13 cellular contexts compared by ENCODE assay signal in the genomic region with DNA sequence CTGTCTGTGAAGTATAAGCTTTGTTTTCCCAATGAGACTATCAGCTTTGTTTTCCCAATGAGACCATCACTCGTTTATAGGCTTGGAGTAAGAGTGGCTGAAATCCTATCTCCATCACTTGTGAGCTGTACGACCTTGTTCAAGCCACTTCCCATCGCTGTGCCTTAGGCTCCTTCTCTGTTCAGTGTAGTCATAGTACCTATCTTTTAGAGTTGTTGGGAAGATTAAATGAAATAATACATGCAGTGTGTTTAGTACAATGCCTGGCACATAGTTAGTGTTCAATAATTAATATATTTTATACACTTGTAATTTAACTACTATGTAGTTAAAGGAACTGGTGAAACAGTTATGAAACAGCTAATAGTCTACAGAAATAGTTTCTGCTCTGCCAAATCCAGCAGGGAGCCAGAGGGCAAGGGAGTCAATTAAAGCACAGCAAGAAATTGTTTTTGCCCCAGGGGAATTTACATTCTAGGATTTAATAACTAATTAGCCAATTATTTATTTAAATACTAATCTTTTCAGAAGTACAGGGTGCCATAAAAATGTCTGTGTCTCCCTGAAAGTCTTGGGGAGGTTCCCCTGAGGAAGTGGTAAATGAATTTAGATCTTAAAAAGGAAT.
DNase-seq lines count a peak whose midpoint lies in the region; ATAC-seq lines count a peak whose summit lies in the region.
"Had no signal": no experiment of that assay in that cellular context is flagged by ENCODE, and none has a peak within 500 bp of the region (broad histone marks: within the 10 kb centered on the region; RNA-seq: fewer than 3 reads in every experiment).

No MANE protein-coding gene starts in this region.

- H3K9ac ChIP-seq in HUES6 (ENCODE audit: low read length) = peak overlapping the region; percentile 19

- intact Hi-C loops in CD4-positive, alpha-beta memory T cell (cut with micrococcal nuclease) = loop anchor here (5.0 kb wide), 2 partner anchors 53 to 77 kb away; no protein-coding TSS in a partner anchor
- intact Hi-C loops in naive thymus-derived CD4-positive, alpha-beta T cell (cut with micrococcal nuclease) = loop anchor here in 1 of 2 donors (5.0 to 10.0 kb wide), 2 partner anchors 50 to 108 kb away; no protein-coding TSS in a partner anchor

- H3K36me3 Mint-ChIP-seq in CD4-positive, alpha-beta memory T cell = no peaks in the 10 kb centered on the region
- H3K36me3 Mint-ChIP-seq in naive thymus-derived CD4-positive, alpha-beta T cell = peaks cover 0 to 20% (median 0%) of the 10 kb centered on the region in 5 donors

- no peak overlapping the region for H3K27ac ChIP-seq in CD4-positive, alpha-beta memory T cell (ENCODE audit: low read depth, low read length)
- no peak overlapping the region for H3K27ac ChIP-seq in HUES6 (ENCODE audit: low read depth, low read length)
- H3K27ac ChIP-seq in naive thymus-derived CD4-positive, alpha-beta T cell (ENCODE audit: low read depth, low read length) = no peak overlapping the region
- H3K27ac ChIP-seq: prostate gland had no signal

- POLR2A ChIA-PET in CD4-positive, alpha-beta memory T cell (lab: Charles Lee; ENCODE audit: partially characterized antibody) = interaction anchor here (1.6 to 3.5 kb wide), 6 partner anchors 26 to 356 kb away, joined by 4 to 75 read pairs (median 10); partner anchors contain the start of gene IVNS1ABP
- POLR2A ChIA-PET in naive thymus-derived CD4-positive, alpha-beta T cell (lab: Charles Lee) = interaction anchor here (1.2 to 2.8 kb wide), 3 partner anchors 13 to 356 kb away, joined by 6 to 8 read pairs (median 8); no protein-coding TSS in a partner anchor

- no peaks in the 10 kb centered on the region for H3K9me3 ChIP-seq in CD4-positive, alpha-beta memory T cell (ENCODE audit: control insufficient read depth in 1 of 2, low read length in 2 of 2)
- no peaks in the 10 kb centered on the region for H3K9me3 ChIP-seq in HUES6 (ENCODE audit: control insufficient read depth, insufficient read depth, low read depth, low read length)
- H3K9me3 ChIP-seq in naive thymus-derived CD4-positive, alpha-beta T cell (ENCODE audit: control insufficient read depth in 2 of 3, low read length in 3 of 3) = no peaks in the 10 kb centered on the region
- H3K9me3 ChIP-seq: prostate gland had no signal

- no peak overlapping the region for H3K4me3 Mint-ChIP-seq in CD4-positive, alpha-beta memory T cell
- H3K4me3 Mint-ChIP-seq in naive thymus-derived CD4-positive, alpha-beta T cell = no peak overlapping the region
- H3K4me3 Mint-ChIP-seq: B cell had no signal

- peaks cover 27% of the 10 kb centered on the region for H3K4me1 ChIP-seq in CD4-positive, alpha-beta memory T cell (ENCODE audit: insufficient read depth, low read length)
- H3K4me1 ChIP-seq in HUES6 (ENCODE audit: control insufficient read depth, insufficient read depth, low read length) = peaks cover 3% of the 10 kb centered on the region; the same call in 1 of the 2 replicates
- peaks cover 0 to 5% of the 10 kb centered on the region in 2 donors for H3K4me1 ChIP-seq in naive thymus-derived CD4-positive, alpha-beta T cell (ENCODE audit: control insufficient read depth in 2 of 2, insufficient read depth in 2 of 2, low read length in 2 of 2)
- H3K4me1 ChIP-seq: prostate gland had no signal

- peaks cover 31 to 43% (median 33%) of the 10 kb centered on the region in 4 donors for H3K4me1 Mint-ChIP-seq in CD4-positive, alpha-beta memory T cell
- peaks cover 13 to 39% (median 32%) of the 10 kb centered on the region in 7 donors for H3K4me1 Mint-ChIP-seq in naive thymus-derived CD4-positive, alpha-beta T cell

- no peaks in the 10 kb centered on the region for H3K36me3 ChIP-seq in CD4-positive, alpha-beta memory T cell (ENCODE audit: insufficient read depth, low read length)
- no peaks in the 10 kb centered on the region for H3K36me3 ChIP-seq in HUES6 (ENCODE audit: control insufficient read depth, insufficient read depth, low read length)
- H3K36me3 ChIP-seq in naive thymus-derived CD4-positive, alpha-beta T cell (ENCODE audit: control insufficient read depth in 2 of 3, insufficient read depth in 3 of 3, low read length in 3 of 3) = no peaks in the 10 kb centered on the region
- H3K36me3 ChIP-seq: prostate gland had no signal

- peaks cover 0 to 2% (median 0%) of the 10 kb centered on the region in 8 donors for H3K9me3 Mint-ChIP-seq in CD4-positive, alpha-beta memory T cell
- peaks cover 0 to 13% (median 0%) of the 10 kb centered on the region in 11 donors for H3K9me3 Mint-ChIP-seq in naive thymus-derived CD4-positive, alpha-beta T cell

- no peak for ATAC-seq in naive thymus-derived CD4-positive, alpha-beta T cell
- ATAC-seq in GM19452 (IDR thresholded peaks at IDR 0.05; ENCODE audit: unreplicated experiment) = no peak

- DNase-seq in CD4-positive, alpha-beta memory T cell = no peak
- DNase-seq in cerebellar cortex (ENCODE audit: low spot score) (peak; percentile 22), C1 segment of cervical spinal cord (lab: John Stamatoyannopoulos, UW) (no peak), NCI-H345 (lab: John Stamatoyannopoulos, UW) (no peak)
- DNase-seq in naive thymus-derived CD4-positive, alpha-beta T cell = no peak
- DNase-seq: activated effector memory CD4-positive, alpha-beta T cell treated with anti-CD3 and anti-CD28 coated beads, Interleukin-2, amount 50 U/mL, for 16 hours; dermis blood vessel endothelial cell; erythroblast; NCI-H510A treated with DMSO at 0.1 percent for 48 hours had no signal

- H3K27me3 Mint-ChIP-seq in CD4-positive, alpha-beta memory T cell = no peaks in the 10 kb centered on the region
- no peaks in the 10 kb centered on the region for H3K27me3 Mint-ChIP-seq in naive thymus-derived CD4-positive, alpha-beta T cell
- H3K27me3 Mint-ChIP-seq: B cell had no signal

- peak overlapping the region in 5 of 7 donors; percentile 8 to 90 (median 48) for H3K27ac Mint-ChIP-seq in CD4-positive, alpha-beta memory T cell
- H3K27ac Mint-ChIP-seq in naive thymus-derived CD4-positive, alpha-beta T cell = peak overlapping the region in 5 of 9 donors; percentile 7 to 72 (median 15)
- H3K27ac Mint-ChIP-seq: B cell had no signal

- CTCF ChIA-PET in CD4-positive, alpha-beta memory T cell (lab: Charles Lee; ENCODE audit: partially characterized antibody) = interaction anchor here (0.6 to 3.9 kb wide), 37 partner anchors 8 to 438 kb away, joined by 3 to 63 read pairs (median 6); partner anchors contain the start of genes IVNS1ABP, SWT1 and TRMT1L
- CTCF ChIA-PET in naive thymus-derived CD4-positive, alpha-beta T cell (lab: Charles Lee) = interaction anchor here (0.7 to 3.4 kb wide), 12 partner anchors 10 to 277 kb away, joined by 3 to 22 read pairs (median 4); no protein-coding TSS in a partner anchor

- no peaks in the 10 kb centered on the region for H3K27me3 ChIP-seq in CD4-positive, alpha-beta memory T cell (ENCODE audit: insufficient read depth, low read length)
- H3K27me3 ChIP-seq in HUES6 (ENCODE audit: control insufficient read depth, insufficient read depth, low read length) = no peaks in the 10 kb centered on the region
- no peaks in the 10 kb centered on the region for H3K27me3 ChIP-seq in naive thymus-derived CD4-positive, alpha-beta T cell (ENCODE audit: control insufficient read depth in 2 of 2, insufficient read depth in 2 of 2, low read length in 2 of 2)

- H3K4me3 ChIP-seq in CD4-positive, alpha-beta memory T cell (ENCODE audit: low read length in 2 of 2) = no peak overlapping the region
- H3K4me3 ChIP-seq in HUES6 (ENCODE audit: low read depth, low read length) = no peak overlapping the region
- no peak overlapping the region for H3K4me3 ChIP-seq in naive thymus-derived CD4-positive, alpha-beta T cell (ENCODE audit: low read length)
- H3K4me3 ChIP-seq: prostate gland had no signal
